Comparison of ENCODE assay signal across 25 cellular contexts in genomic region chr5:16378762-16379161, GRCh38.
"Had no signal": no experiment of that assay in that cellular context is flagged by ENCODE, and none has a peak within 500 bp of the region (broad histone marks: within the 10 kb centered on the region; RNA-seq: fewer than 3 reads in every experiment).

No MANE protein-coding gene starts in this region.

- H3K4me2 ChIP-seq: smooth muscle cell had no signal

- H3K27me3 ChIP-seq: ovary, suprapubic skin, tibial artery, upper lobe of right lung had no signal

- ATAC-seq: esophagus mucosa, T-helper 17 cell, upper lobe of right lung had no signal

- H3K27ac ChIP-seq: ovary, prostate gland, suprapubic skin, tibial artery, upper lobe of right lung had no signal

- H3K36me3 ChIP-seq: ovary, prostate gland, suprapubic skin, tibial artery, upper lobe of right lung had no signal

- FAIRE-seq: astrocyte, islet of Langerhans had no signal

- H3K4me1 ChIP-seq: prostate gland, suprapubic skin, tibial artery, upper lobe of right lung had no signal

- H3K4me3 ChIP-seq: ovary, prostate gland, smooth muscle cell, suprapubic skin, tibial artery, upper lobe of right lung had no signal

- DNase-seq: activated CD4-positive, alpha-beta memory T cell treated with anti-CD3 and anti-CD28 coated beads, Interleukin-2, amount 10 ng/mL, durations not matched to agents 7 days and 5 days; activated CD4-positive, alpha-beta T cell treated with anti-CD3 and anti-CD28 coated beads for 1 hour; activated CD4-positive, alpha-beta T cell treated with anti-CD3 and anti-CD28 coated beads, Interleukin-2, amount 10 ng/mL, durations not matched to agents 7 days and 5 days; activated CD8-positive, alpha-beta memory T cell treated with anti-CD3 and anti-CD28 coated beads, Interleukin-2, amount 50 U/mL, for 48 hours; activated gamma-delta T cell; activated naive CD4-positive, alpha-beta T cell treated with anti-CD3 and anti-CD28 coated beads, Interleukin-2, amount 10 ng/mL, durations not matched to agents 7 days and 5 days; activated naive CD8-positive, alpha-beta T cell treated with anti-CD3 and anti-CD28 coated beads, Interleukin-2, amount 10 ng/mL, durations not matched to agents 7 days and 5 days; activated T-cell treated with anti-CD3 and anti-CD28 coated beads, Interleukin-2, amount 50 U/mL, for 24 hours; amniotic stem cell; central memory CD4-positive, alpha-beta T cell; foreskin fibroblast; mammary epithelial cell; ovary; retina; stimulated activated naive CD4-positive, alpha-beta T cell; T-helper 17 cell; T1000; tibial artery; upper lobe of right lung had no signal

- H3K9me3 ChIP-seq: ovary, prostate gland, suprapubic skin, tibial artery, upper lobe of right lung had no signal
